ENCODE assay signal across 1 cellular context in the genomic region with DNA sequence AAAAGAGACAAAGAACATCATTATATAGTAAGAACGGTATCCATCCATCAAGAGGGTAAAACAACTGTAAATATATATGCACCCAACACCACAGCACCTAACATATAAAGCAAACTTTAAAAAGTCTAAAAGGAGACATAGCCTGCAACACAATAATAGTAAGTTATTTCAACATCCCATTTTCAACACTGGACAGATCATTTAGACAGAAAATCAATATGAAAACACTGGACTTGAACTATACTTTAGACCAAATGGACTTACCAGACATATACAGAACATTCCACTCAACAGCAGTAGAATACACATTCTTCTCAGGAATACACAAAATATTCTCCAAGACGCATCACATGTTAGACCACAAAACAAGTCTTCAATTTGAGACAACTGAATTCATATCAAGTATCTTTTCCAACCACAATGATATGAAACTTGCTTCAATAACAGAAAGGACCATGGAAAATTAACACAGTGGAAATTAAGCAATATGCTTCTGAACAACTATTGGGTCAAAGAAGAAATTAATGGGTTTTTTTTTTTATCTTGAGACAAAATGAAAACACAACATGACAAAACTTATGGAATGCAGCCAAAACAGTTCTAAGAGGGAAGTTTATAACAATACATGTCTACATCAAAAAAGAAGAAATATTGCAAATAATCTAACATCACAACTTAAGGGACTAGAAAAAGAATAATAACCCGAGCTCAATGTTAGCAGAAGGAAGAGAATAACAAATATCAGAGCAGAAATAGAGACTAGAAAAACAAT.
A peak's percentile ranks its signal among the peaks of the same experiment; 100 is the strongest.
TF ChIP-seq lines count a peak whose summit lies in the region.

No MANE protein-coding gene starts in this region.

TF ChIP-seq in HepG2, 621 proteins besides CTCF, POLR2A, EP300 and RAD21 (continued from another document and continues in another):
- TF ChIP-seq, protein P1, sequence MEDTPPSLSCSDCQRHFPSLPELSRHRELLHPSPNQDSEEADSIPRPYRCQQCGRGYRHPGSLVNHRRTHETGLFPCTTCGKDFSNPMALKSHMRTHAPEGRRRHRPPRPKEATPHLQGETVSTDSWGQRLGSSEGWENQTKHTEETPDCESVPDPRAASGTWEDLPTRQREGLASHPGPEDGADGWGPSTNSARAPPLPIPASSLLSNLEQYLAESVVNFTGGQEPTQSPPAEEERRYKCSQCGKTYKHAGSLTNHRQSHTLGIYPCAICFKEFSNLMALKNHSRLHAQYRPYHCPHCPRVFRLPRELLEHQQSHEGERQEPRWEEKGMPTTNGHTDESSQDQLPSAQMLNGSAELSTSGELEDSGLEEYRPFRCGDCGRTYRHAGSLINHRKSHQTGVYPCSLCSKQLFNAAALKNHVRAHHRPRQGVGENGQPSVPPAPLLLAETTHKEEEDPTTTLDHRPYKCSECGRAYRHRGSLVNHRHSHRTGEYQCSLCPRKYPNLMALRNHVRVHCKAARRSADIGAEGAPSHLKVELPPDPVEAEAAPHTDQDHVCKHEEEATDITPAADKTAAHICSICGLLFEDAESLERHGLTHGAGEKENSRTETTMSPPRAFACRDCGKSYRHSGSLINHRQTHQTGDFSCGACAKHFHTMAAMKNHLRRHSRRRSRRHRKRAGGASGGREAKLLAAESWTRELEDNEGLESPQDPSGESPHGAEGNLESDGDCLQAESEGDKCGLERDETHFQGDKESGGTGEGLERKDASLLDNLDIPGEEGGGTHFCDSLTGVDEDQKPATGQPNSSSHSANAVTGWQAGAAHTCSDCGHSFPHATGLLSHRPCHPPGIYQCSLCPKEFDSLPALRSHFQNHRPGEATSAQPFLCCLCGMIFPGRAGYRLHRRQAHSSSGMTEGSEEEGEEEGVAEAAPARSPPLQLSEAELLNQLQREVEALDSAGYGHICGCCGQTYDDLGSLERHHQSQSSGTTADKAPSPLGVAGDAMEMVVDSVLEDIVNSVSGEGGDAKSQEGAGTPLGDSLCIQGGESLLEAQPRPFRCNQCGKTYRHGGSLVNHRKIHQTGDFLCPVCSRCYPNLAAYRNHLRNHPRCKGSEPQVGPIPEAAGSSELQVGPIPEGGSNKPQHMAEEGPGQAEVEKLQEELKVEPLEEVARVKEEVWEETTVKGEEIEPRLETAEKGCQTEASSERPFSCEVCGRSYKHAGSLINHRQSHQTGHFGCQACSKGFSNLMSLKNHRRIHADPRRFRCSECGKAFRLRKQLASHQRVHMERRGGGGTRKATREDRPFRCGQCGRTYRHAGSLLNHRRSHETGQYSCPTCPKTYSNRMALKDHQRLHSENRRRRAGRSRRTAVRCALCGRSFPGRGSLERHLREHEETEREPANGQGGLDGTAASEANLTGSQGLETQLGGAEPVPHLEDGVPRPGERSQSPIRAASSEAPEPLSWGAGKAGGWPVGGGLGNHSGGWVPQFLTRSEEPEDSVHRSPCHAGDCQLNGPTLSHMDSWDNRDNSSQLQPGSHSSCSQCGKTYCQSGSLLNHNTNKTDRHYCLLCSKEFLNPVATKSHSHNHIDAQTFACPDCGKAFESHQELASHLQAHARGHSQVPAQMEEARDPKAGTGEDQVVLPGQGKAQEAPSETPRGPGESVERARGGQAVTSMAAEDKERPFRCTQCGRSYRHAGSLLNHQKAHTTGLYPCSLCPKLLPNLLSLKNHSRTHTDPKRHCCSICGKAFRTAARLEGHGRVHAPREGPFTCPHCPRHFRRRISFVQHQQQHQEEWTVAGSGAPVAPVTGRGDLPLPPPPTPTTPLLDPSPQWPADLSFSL (CRISPR knock-in tag; IDR thresholded peaks at IDR 0.05), result no peak
- no peak for TF ChIP-seq MAX (IDR thresholded peaks at IDR 0.05)
- no peak for TF ChIP-seq CREB1 (IDR thresholded peaks at IDR 0.05)
- no peak for TF ChIP-seq CREB1 (CRISPR knock-in tag; IDR thresholded peaks at IDR 0.05)
- TF ChIP-seq, protein P2, sequence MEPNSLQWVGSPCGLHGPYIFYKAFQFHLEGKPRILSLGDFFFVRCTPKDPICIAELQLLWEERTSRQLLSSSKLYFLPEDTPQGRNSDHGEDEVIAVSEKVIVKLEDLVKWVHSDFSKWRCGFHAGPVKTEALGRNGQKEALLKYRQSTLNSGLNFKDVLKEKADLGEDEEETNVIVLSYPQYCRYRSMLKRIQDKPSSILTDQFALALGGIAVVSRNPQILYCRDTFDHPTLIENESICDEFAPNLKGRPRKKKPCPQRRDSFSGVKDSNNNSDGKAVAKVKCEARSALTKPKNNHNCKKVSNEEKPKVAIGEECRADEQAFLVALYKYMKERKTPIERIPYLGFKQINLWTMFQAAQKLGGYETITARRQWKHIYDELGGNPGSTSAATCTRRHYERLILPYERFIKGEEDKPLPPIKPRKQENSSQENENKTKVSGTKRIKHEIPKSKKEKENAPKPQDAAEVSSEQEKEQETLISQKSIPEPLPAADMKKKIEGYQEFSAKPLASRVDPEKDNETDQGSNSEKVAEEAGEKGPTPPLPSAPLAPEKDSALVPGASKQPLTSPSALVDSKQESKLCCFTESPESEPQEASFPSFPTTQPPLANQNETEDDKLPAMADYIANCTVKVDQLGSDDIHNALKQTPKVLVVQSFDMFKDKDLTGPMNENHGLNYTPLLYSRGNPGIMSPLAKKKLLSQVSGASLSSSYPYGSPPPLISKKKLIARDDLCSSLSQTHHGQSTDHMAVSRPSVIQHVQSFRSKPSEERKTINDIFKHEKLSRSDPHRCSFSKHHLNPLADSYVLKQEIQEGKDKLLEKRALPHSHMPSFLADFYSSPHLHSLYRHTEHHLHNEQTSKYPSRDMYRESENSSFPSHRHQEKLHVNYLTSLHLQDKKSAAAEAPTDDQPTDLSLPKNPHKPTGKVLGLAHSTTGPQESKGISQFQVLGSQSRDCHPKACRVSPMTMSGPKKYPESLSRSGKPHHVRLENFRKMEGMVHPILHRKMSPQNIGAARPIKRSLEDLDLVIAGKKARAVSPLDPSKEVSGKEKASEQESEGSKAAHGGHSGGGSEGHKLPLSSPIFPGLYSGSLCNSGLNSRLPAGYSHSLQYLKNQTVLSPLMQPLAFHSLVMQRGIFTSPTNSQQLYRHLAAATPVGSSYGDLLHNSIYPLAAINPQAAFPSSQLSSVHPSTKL (CRISPR knock-in tag; IDR thresholded peaks at IDR 0.05), result peak; percentile 46
- TF ChIP-seq ARID3A (IDR thresholded peaks at IDR 0.05; ENCODE audit: low read depth, low read length), result no peak
- no peak for TF ChIP-seq ZNF737 (CRISPR knock-in tag; IDR thresholded peaks at IDR 0.05; ENCODE audit: borderline replicate concordance)
- TF ChIP-seq ZNF432 (CRISPR knock-in tag; IDR thresholded peaks at IDR 0.05; ENCODE audit: borderline replicate concordance), result no peak
- peak; percentile 53; the same call in 1 of the 2 replicates for TF ChIP-seq MIER3 (CRISPR knock-in tag; IDR thresholded peaks at IDR 0.05; ENCODE audit: borderline replicate concordance)
- TF ChIP-seq, protein P3, sequence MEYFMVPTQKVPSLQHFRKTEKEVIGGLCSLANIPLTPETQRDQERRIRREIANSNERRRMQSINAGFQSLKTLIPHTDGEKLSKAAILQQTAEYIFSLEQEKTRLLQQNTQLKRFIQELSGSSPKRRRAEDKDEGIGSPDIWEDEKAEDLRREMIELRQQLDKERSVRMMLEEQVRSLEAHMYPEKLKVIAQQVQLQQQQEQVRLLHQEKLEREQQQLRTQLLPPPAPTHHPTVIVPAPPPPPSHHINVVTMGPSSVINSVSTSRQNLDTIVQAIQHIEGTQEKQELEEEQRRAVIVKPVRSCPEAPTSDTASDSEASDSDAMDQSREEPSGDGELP (IDR thresholded peaks at IDR 0.05; ENCODE audit: borderline replicate concordance, low read depth), result no peak
- TF ChIP-seq ZNF441 (CRISPR knock-in tag; IDR thresholded peaks at IDR 0.05; ENCODE audit: borderline replicate concordance), result no peak
- peak; percentile 35 for TF ChIP-seq TBL1XR1 (IDR thresholded peaks at IDR 0.05; ENCODE audit: borderline replicate concordance, low read length, partially characterized antibody)
- TF ChIP-seq POGZ (CRISPR knock-in tag; IDR thresholded peaks at IDR 0.05), result 0 out of 2 replicates have a peak, but pooled peaks have one; percentile 38
- no peak for TF ChIP-seq ZNF605 (CRISPR knock-in tag; IDR thresholded peaks at IDR 0.05)
- peak; percentile 72 for TF ChIP-seq MIXL1 (CRISPR knock-in tag; IDR thresholded peaks at IDR 0.05)
- no peak for TF ChIP-seq PLRG1 (conservative IDR thresholded peaks at IDR 0.05)
- peak; percentile 61 for TF ChIP-seq HNF4A (CRISPR knock-in tag; IDR thresholded peaks at IDR 0.05)
- TF ChIP-seq FOSL2 (CRISPR knock-in tag; IDR thresholded peaks at IDR 0.05), result no peak
- peak; percentile 78 for TF ChIP-seq CEBPG (CRISPR knock-in tag; IDR thresholded peaks at IDR 0.05)
- TF ChIP-seq RBM22 (optimal IDR thresholded peaks at IDR 0.05; ENCODE audit: low read length), result no peak
- no peak for TF ChIP-seq ZNF143 (CRISPR knock-in tag; IDR thresholded peaks at IDR 0.05)
- peak in 1 of 2 experiments; percentile 52; a peak in 1 of 4 replicates for TF ChIP-seq KLF16 (CRISPR knock-in tag; IDR thresholded peaks at IDR 0.05)
- no peak for TF ChIP-seq ZNF496 (CRISPR knock-in tag; IDR thresholded peaks at IDR 0.05; ENCODE audit: insufficient replicate concordance)
- no peak for TF ChIP-seq SRSF9 (IDR thresholded peaks at IDR 0.05; ENCODE audit: borderline replicate concordance, insufficient read depth, low read depth, low read length, poor library complexity, severe bottlenecking)
- no peak for TF ChIP-seq CSRNP2 (CRISPR knock-in tag; conservative IDR thresholded peaks at IDR 0.05; ENCODE audit: low read depth)
- TF ChIP-seq ZNF513 (CRISPR knock-in tag; conservative IDR thresholded peaks at IDR 0.05), result no peak
- TF ChIP-seq, protein P4, sequence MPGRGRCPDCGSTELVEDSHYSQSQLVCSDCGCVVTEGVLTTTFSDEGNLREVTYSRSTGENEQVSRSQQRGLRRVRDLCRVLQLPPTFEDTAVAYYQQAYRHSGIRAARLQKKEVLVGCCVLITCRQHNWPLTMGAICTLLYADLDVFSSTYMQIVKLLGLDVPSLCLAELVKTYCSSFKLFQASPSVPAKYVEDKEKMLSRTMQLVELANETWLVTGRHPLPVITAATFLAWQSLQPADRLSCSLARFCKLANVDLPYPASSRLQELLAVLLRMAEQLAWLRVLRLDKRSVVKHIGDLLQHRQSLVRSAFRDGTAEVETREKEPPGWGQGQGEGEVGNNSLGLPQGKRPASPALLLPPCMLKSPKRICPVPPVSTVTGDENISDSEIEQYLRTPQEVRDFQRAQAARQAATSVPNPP (CRISPR knock-in tag; IDR thresholded peaks at IDR 0.05), result no peak
- no peak for TF ChIP-seq SMARCC2 (IDR thresholded peaks at IDR 0.05)
- no peak for TF ChIP-seq ZNF761 (CRISPR knock-in tag; conservative IDR thresholded peaks at IDR 0.05)
- no peak for TF ChIP-seq GTF3A (CRISPR knock-in tag; conservative IDR thresholded peaks at IDR 0.05)
- no peak for TF ChIP-seq JDP2 (CRISPR knock-in tag; IDR thresholded peaks at IDR 0.05; ENCODE audit: borderline replicate concordance)
- no peak for TF ChIP-seq GLI4 (CRISPR knock-in tag; IDR thresholded peaks at IDR 0.05; ENCODE audit: borderline replicate concordance)
- no peak for TF ChIP-seq THAP11 (CRISPR knock-in tag; IDR thresholded peaks at IDR 0.05)
